13 cellular contexts compared by ENCODE assay signal in genomic region chr14:95495093-95495492, GRCh38. TPM values are rescaled to one million over a fixed set of nuclear protein-coding genes. Genes with fewer than 3 reads are reported as not detected.
DNase-seq lines count a peak whose midpoint lies in the region; ATAC-seq and TF ChIP-seq lines count a peak whose summit lies in the region.
"Had no signal": no experiment of that assay in that cellular context is flagged by ENCODE, and none has a peak within 500 bp of the region (broad histone marks: within the 10 kb centered on the region; RNA-seq: fewer than 3 reads in every experiment).

No MANE protein-coding gene starts in this region.

- H3K27me3 Mint-ChIP-seq in CD8-positive, alpha-beta memory T cell = peaks cover 0 to 2% of the 10 kb centered on the region in 2 donors

- H3K36me3 ChIP-seq in CD8-positive, alpha-beta memory T cell (ENCODE audit: insufficient read depth, low read length) = no peaks in the 10 kb centered on the region
- H3K36me3 ChIP-seq in ascending aorta (peaks cover 0 to under 1% of the 10 kb centered on the region in 2 donors), neutrophil (peaks cover 3% of the 10 kb centered on the region)

- H3K36me3 Mint-ChIP-seq in CD8-positive, alpha-beta memory T cell = peaks cover 6 to 11% (median 7%) of the 10 kb centered on the region in 3 donors
- H3K36me3 Mint-ChIP-seq: mesothelial cell of epicardium had no signal

- no peak overlapping the region for H3K4me3 ChIP-seq in CD8-positive, alpha-beta memory T cell (ENCODE audit: low read length)
- H3K4me3 ChIP-seq in ascending aorta (no peak overlapping the region), neutrophil (ENCODE audit: low read depth in 1 of 2, low read length in 1 of 2) (peak overlapping the region; percentile 9 to 37)

- H3K27ac Mint-ChIP-seq in CD8-positive, alpha-beta memory T cell = peak overlapping the region; percentile 79 to 96 (median 93)
- H3K27ac Mint-ChIP-seq: mesothelial cell of epicardium had no signal

- peak overlapping the region in 3 of 7 donors; percentile 37 to 61 (median 38) for H3K4me3 Mint-ChIP-seq in CD8-positive, alpha-beta memory T cell
- H3K4me3 Mint-ChIP-seq: mesothelial cell of epicardium had no signal

- peaks cover 0 to 4% (median 0%) of the 10 kb centered on the region in 5 donors for H3K9me3 Mint-ChIP-seq in CD8-positive, alpha-beta memory T cell

- H3K9me3 ChIP-seq in CD8-positive, alpha-beta memory T cell (ENCODE audit: low read length) = no peaks in the 10 kb centered on the region
- no peaks in the 10 kb centered on the region for H3K9me3 ChIP-seq in ascending aorta
- H3K9me3 ChIP-seq in neutrophil = no peaks in the 10 kb centered on the region

- intact Hi-C loops in ascending aorta (cut with DNase I) = no loop called here

- TF ChIP-seq CTCF in ascending aorta (IDR thresholded peaks at IDR 0.05) (no peak), neutrophil (IDR thresholded peaks at IDR 0.05) (no peak)

- no peaks in the 10 kb centered on the region for H3K27me3 ChIP-seq in CD8-positive, alpha-beta memory T cell (ENCODE audit: insufficient read depth, low read length, poor library complexity, severe bottlenecking)
- H3K27me3 ChIP-seq in ascending aorta (no peaks in the 10 kb centered on the region), neutrophil (no peaks in the 10 kb centered on the region)

- POLR2A ChIA-PET in CD8-positive, alpha-beta memory T cell (lab: Charles Lee) = no interaction called here

- no peak overlapping the region for H3K27ac ChIP-seq in CD8-positive, alpha-beta memory T cell (ENCODE audit: low read depth, low read length)
- H3K27ac ChIP-seq in ascending aorta (peak overlapping the region; percentile 43 to 58), neutrophil (peak overlapping the region; percentile 87)

- CTCF ChIA-PET in CD8-positive, alpha-beta memory T cell (lab: Charles Lee) = interaction anchor here (0.9 to 2.4 kb wide), 2 partner anchors 10 to 32 kb away, joined by 3 to 5 read pairs; no protein-coding TSS in a partner anchor

- H3K4me1 ChIP-seq in CD8-positive, alpha-beta memory T cell (ENCODE audit: insufficient read depth, low read length) = peaks cover 36% of the 10 kb centered on the region
- H3K4me1 ChIP-seq in ascending aorta (peaks cover 14 to 51% of the 10 kb centered on the region in 2 donors), neutrophil (ENCODE audit: control insufficient read depth in 1 of 2, insufficient read depth in 1 of 2, low read depth in 1 of 2, low read length in 1 of 2) (peaks cover 38 to 39% of the 10 kb centered on the region in 2 experiments)

- no peak for DNase-seq in CD8-positive, alpha-beta memory T cell
- no peak for DNase-seq in ascending aorta (ENCODE audit: low spot score in 2 of 2)
- no peak for DNase-seq in SIG-M5 (lab: John Stamatoyannopoulos, UW)
- DNase-seq: activated CD4-positive, alpha-beta T cell treated with anti-CD3 and anti-CD28 coated beads for 4 hours; COR-L47; NCI-H345 had no signal

- ATAC-seq in HG03457 (IDR thresholded peaks at IDR 0.05; ENCODE audit: unreplicated experiment) = peak; percentile 2
- no peak for ATAC-seq in GM21360 (IDR thresholded peaks at IDR 0.05; ENCODE audit: unreplicated experiment)
- ATAC-seq in HG03354 (IDR thresholded peaks at IDR 0.05; ENCODE audit: poor library complexity, severe bottlenecking, unreplicated experiment) = no peak
- ATAC-seq in GM21367 (IDR thresholded peaks at IDR 0.05; ENCODE audit: unreplicated experiment) = no peak
- ATAC-seq: HCT116 had no signal

- H3K4me1 Mint-ChIP-seq in CD8-positive, alpha-beta memory T cell = peaks cover 35 to 72% (median 59%) of the 10 kb centered on the region in 3 donors

RNA-seq across cellular contexts. Expression of gene SYNE3, which starts 21.4 kb away (rescaled TPM):
- total RNA-seq in CD8-positive, alpha-beta memory T cell = 10 to 100 TPM; 37.6 to 39.7 TPM
- polyA plus RNA-seq in CD8-positive, alpha-beta memory T cell = 4.3 TPM
- total RNA-seq in ascending aorta = 84.1 TPM

RNA-seq across cellular contexts. Expression of gene GLRX5, which starts 39.8 kb away (rescaled TPM):
- total RNA-seq in CD8-positive, alpha-beta memory T cell = 10 to 100 TPM; 52.9 to 54.6 TPM
- polyA plus RNA-seq in CD8-positive, alpha-beta memory T cell = 72.9 TPM
- total RNA-seq in ascending aorta = 24.6 TPM

Comparison
In these comparisons a context has a peak if more than half of its experiments do, and no peak if none do; other contexts are left out.
1. H3K4me3 ChIP-seq: peak in neutrophil (2 of 2); none in CD8-positive, alpha-beta memory T cell (single experiment) and ascending aorta (0 of 2).